ENCODE assay signal across 1 cellular context in genomic region chr15:82749951-82750830, GRCh38.
TF ChIP-seq lines count a peak whose summit lies in the region.

No MANE protein-coding gene starts in this region.

TF ChIP-seq in HEK293, 187 proteins besides CTCF, POLR2A, EP300 and RAD21 (continued from another document):
- TF ChIP-seq ZBTB21 (tag by site-specific recombination; IDR thresholded peaks at IDR 0.05) = 0 out of 2 replicates have a peak, but pooled peaks have one; percentile 22
- TF ChIP-seq SP3 (tag by site-specific recombination; IDR thresholded peaks at IDR 0.05) = peak; percentile 65
- TF ChIP-seq ZNF529 (tag by site-specific recombination; IDR thresholded peaks at IDR 0.05; ENCODE audit: insufficient replicate concordance) = no peak
- peak; percentile 39; the same call in 1 of the 2 replicates for TF ChIP-seq ZNF664 (tag by site-specific recombination; IDR thresholded peaks at IDR 0.05)
- TF ChIP-seq ZNF629 (tag by site-specific recombination; IDR thresholded peaks at IDR 0.05) = peak; percentile 78
- 0 out of 2 replicates have a peak, but pooled peaks have one; percentile 7 for TF ChIP-seq PRDM1 (tag by site-specific recombination; IDR thresholded peaks at IDR 0.05)
- TF ChIP-seq, protein P1, sequence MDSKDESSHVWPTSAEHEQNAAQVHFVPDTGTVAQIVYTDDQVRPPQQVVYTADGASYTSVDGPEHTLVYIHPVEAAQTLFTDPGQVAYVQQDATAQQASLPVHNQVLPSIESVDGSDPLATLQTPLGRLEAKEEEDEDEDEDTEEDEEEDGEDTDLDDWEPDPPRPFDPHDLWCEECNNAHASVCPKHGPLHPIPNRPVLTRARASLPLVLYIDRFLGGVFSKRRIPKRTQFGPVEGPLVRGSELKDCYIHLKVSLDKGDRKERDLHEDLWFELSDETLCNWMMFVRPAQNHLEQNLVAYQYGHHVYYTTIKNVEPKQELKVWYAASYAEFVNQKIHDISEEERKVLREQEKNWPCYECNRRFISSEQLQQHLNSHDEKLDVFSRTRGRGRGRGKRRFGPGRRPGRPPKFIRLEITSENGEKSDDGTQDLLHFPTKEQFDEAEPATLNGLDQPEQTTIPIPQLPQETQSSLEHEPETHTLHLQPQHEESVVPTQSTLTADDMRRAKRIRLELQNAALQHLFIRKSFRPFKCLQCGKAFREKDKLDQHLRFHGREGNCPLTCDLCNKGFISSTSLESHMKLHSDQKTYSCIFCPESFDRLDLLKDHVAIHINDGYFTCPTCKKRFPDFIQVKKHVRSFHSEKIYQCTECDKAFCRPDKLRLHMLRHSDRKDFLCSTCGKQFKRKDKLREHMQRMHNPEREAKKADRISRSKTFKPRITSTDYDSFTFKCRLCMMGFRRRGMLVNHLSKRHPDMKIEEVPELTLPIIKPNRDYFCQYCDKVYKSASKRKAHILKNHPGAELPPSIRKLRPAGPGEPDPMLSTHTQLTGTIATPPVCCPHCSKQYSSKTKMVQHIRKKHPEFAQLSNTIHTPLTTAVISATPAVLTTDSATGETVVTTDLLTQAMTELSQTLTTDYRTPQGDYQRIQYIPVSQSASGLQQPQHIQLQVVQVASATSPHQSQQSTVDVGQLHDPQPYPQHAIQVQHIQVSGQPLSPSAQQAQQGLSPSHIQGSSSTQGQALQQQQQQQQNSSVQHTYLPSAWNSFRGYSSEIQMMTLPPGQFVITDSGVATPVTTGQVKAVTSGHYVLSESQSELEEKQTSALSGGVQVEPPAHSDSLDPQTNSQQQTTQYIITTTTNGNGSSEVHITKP (tag by site-specific recombination; IDR thresholded peaks at IDR 0.05) = peak; percentile 90
- no peak for TF ChIP-seq ZSCAN23 (tag by site-specific recombination; IDR thresholded peaks at IDR 0.05)
- peak; percentile 53; the same call in 1 of the 2 replicates for TF ChIP-seq KLF8 (tag by site-specific recombination; IDR thresholded peaks at IDR 0.05)
- peak; percentile 71; the same call in 1 of the 2 replicates for TF ChIP-seq ZXDB (tag by site-specific recombination; IDR thresholded peaks at IDR 0.05)
- TF ChIP-seq ZNF391 (tag by site-specific recombination; IDR thresholded peaks at IDR 0.05; ENCODE audit: borderline replicate concordance, low read depth) = 0 out of 2 replicates have a peak, but pooled peaks have one; percentile 22
- peak; percentile 72 for TF ChIP-seq KLF16 (tag by site-specific recombination; IDR thresholded peaks at IDR 0.05)
- TF ChIP-seq ZNF426 (tag by site-specific recombination; IDR thresholded peaks at IDR 0.05) = no peak
- peak; percentile 95 for TF ChIP-seq SP2 (tag by site-specific recombination; IDR thresholded peaks at IDR 0.05)
- no peak for TF ChIP-seq ZNF223 (tag by site-specific recombination; IDR thresholded peaks at IDR 0.05)
- TF ChIP-seq ZNF610 (tag by site-specific recombination; IDR thresholded peaks at IDR 0.05; ENCODE audit: borderline replicate concordance) = peak; percentile 28; the same call in 1 of the 2 replicates
- peak; percentile 76; the same call in 1 of the 2 replicates for TF ChIP-seq KLF17 (tag by site-specific recombination; IDR thresholded peaks at IDR 0.05)
- peak; percentile 90 for TF ChIP-seq ZBTB11 (tag by site-specific recombination; conservative IDR thresholded peaks at IDR 0.05; ENCODE audit: low read depth)
- TF ChIP-seq ZNF19 (tag by site-specific recombination; IDR thresholded peaks at IDR 0.05; ENCODE audit: low read depth) = no peak
- no peak for TF ChIP-seq ZNF138 (tag by site-specific recombination; IDR thresholded peaks at IDR 0.05; ENCODE audit: borderline replicate concordance)
- TF ChIP-seq ZNF76 (tag by site-specific recombination; IDR thresholded peaks at IDR 0.05; ENCODE audit: borderline replicate concordance, low read depth) = peak; percentile 72
- peak; percentile 62; the same call in 1 of the 2 replicates for TF ChIP-seq ZBTB20 (tag by site-specific recombination; IDR thresholded peaks at IDR 0.05)
- TF ChIP-seq MZF1 (tag by site-specific recombination; IDR thresholded peaks at IDR 0.05; ENCODE audit: borderline replicate concordance) = 0 out of 2 replicates have a peak, but pooled peaks have one; percentile 29
- 0 out of 2 replicates have a peak, but pooled peaks have one; percentile 2 for TF ChIP-seq ZNF146 (tag by site-specific recombination; IDR thresholded peaks at IDR 0.05)
- no peak for TF ChIP-seq ZNF548 (tag by site-specific recombination; IDR thresholded peaks at IDR 0.05)
- TF ChIP-seq ZNF24 (tag by site-specific recombination; IDR thresholded peaks at IDR 0.05) = 0 out of 2 replicates have a peak, but pooled peaks have one; percentile 11
- 0 out of 2 replicates have a peak, but pooled peaks have one; percentile 11 for TF ChIP-seq ZNF639 (tag by site-specific recombination; IDR thresholded peaks at IDR 0.05)
- TF ChIP-seq, protein P2, sequence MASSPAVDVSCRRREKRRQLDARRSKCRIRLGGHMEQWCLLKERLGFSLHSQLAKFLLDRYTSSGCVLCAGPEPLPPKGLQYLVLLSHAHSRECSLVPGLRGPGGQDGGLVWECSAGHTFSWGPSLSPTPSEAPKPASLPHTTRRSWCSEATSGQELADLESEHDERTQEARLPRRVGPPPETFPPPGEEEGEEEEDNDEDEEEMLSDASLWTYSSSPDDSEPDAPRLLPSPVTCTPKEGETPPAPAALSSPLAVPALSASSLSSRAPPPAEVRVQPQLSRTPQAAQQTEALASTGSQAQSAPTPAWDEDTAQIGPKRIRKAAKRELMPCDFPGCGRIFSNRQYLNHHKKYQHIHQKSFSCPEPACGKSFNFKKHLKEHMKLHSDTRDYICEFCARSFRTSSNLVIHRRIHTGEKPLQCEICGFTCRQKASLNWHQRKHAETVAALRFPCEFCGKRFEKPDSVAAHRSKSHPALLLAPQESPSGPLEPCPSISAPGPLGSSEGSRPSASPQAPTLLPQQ (tag by site-specific recombination; IDR thresholded peaks at IDR 0.05) = peak; percentile 43; the same call in 1 of the 2 replicates
- TF ChIP-seq ZBTB49 (tag by site-specific recombination; IDR thresholded peaks at IDR 0.05; ENCODE audit: low read depth) = no peak
- TF ChIP-seq, protein P3, sequence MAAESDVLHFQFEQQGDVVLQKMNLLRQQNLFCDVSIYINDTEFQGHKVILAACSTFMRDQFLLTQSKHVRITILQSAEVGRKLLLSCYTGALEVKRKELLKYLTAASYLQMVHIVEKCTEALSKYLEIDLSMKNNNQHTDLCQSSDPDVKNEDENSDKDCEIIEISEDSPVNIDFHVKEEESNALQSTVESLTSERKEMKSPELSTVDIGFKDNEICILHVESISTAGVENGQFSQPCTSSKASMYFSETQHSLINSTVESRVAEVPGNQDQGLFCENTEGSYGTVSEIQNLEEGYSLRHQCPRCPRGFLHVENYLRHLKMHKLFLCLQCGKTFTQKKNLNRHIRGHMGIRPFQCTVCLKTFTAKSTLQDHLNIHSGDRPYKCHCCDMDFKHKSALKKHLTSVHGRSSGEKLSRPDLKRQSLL (tag by site-specific recombination; IDR thresholded peaks at IDR 0.05) = no peak
- TF ChIP-seq ZBTB8A (tag by site-specific recombination; IDR thresholded peaks at IDR 0.05) = no peak
- no peak for TF ChIP-seq GFI1B (tag by site-specific recombination; IDR thresholded peaks at IDR 0.05)
- TF ChIP-seq, protein P4, sequence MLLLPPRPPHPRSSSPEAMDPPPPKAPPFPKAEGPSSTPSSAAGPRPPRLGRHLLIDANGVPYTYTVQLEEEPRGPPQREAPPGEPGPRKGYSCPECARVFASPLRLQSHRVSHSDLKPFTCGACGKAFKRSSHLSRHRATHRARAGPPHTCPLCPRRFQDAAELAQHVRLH (tag by site-specific recombination; IDR thresholded peaks at IDR 0.05) = 0 out of 2 replicates have a peak, but pooled peaks have one; percentile 5
